Comparison of ENCODE assay signal across 1 cellular context in the genomic region with DNA sequence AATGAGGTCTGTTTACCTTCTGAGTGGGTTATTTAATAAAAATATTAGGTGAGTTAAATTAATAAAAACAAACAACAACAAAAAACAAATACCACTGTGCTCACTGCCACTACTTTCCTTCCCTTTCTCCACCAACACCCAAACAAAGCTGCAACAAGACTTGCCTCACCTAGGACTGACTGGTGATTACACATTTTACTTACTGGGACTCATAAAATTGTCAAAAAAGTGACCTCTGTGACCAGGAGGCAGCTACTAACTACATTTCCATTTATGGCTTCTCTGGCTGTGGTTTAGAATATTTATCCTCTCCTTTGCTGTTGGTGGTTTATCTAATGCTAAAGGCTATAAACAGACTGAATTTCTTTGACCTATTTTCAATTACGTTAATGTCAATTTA.
TF ChIP-seq lines count a peak whose summit lies in the region.

No MANE protein-coding gene starts in this region.

TF ChIP-seq in IMR-90, 13 proteins besides CTCF, POLR2A, EP300 and RAD21:
- no peak for TF ChIP-seq RFX5 (IDR thresholded peaks at IDR 0.05; ENCODE audit: low read depth, low read length)
- no peak for TF ChIP-seq RCOR1 (IDR thresholded peaks at IDR 0.05; ENCODE audit: insufficient replicate concordance, low read length)
- no peak for TF ChIP-seq MAFK (IDR thresholded peaks at IDR 0.05; ENCODE audit: low read depth, low read length)
